In genomic region chr7:66682350-66683093, GRCh38 we compare ENCODE assay signal across 8 cellular contexts. TPM values are rescaled to one million over a fixed set of nuclear protein-coding genes. Genes with fewer than 3 reads are reported as not detected.
DNase-seq lines count a peak whose midpoint lies in the region; ATAC-seq and TF ChIP-seq lines count a peak whose summit lies in the region.

No MANE protein-coding gene starts in this region.

- ATAC-seq in GM18858 (IDR thresholded peaks at IDR 0.05; ENCODE audit: unreplicated experiment) (peak; percentile 14), HG03108 (IDR thresholded peaks at IDR 0.05; ENCODE audit: unreplicated experiment) (peak; percentile 12), foreskin keratinocyte (peak; percentile 26)

- H3K9me3 ChIP-seq in parathyroid adenoma (ENCODE audit: control insufficient read depth, low read length), result no peaks in the 10 kb centered on the region

- no peaks in the 10 kb centered on the region for H3K36me3 ChIP-seq in parathyroid adenoma (ENCODE audit: control insufficient read depth, insufficient read depth, low read length)

- no peak for TF ChIP-seq CTCF in WI38 (IDR thresholded peaks at IDR 0.05; ENCODE audit: low read depth, low read length)
- no peak for TF ChIP-seq CTCF in foreskin keratinocyte (conservative IDR thresholded peaks at IDR 0.05)
- TF ChIP-seq CTCF in parathyroid adenoma (IDR thresholded peaks at IDR 0.05), result no peak

- peak overlapping the region; percentile 90 for H3K4me2 ChIP-seq in parathyroid adenoma (ENCODE audit: low read length)

- H3K4me1 ChIP-seq in foreskin keratinocyte (peaks cover 5% of the 10 kb centered on the region), parathyroid adenoma (peaks cover 4% of the 10 kb centered on the region)

- peaks cover 9% of the 10 kb centered on the region for H3K79me2 ChIP-seq in parathyroid adenoma

- peak overlapping the region; percentile 97 for H2AFZ ChIP-seq in parathyroid adenoma

- H3K4me3 ChIP-seq in WI38 (ENCODE audit: low read depth, low read length) (peak overlapping the region; percentile 88), parathyroid adenoma (ENCODE audit: low read depth, low read length) (peak overlapping the region; percentile 93)

- peak overlapping the region; percentile 93 for H3K27ac ChIP-seq in foreskin keratinocyte
- peak overlapping the region; percentile 0 for H3K27ac ChIP-seq in parathyroid adenoma

- H3K9ac ChIP-seq in parathyroid adenoma, result no peak overlapping the region

- DNase-seq in AG08396 (ENCODE audit: low spot score) (peak; percentile 48), foreskin keratinocyte (no peak), C1 segment of cervical spinal cord (lab: John Stamatoyannopoulos, UW) (no peak), kidney glomerular epithelial cell (lab: John Stamatoyannopoulos, UW) (no peak)

- H3K27me3 ChIP-seq in foreskin keratinocyte, result no peaks in the 10 kb centered on the region
- no peaks in the 10 kb centered on the region for H3K27me3 ChIP-seq in parathyroid adenoma (ENCODE audit: control insufficient read depth, insufficient read depth, low read length)

RNA-seq across cellular contexts. Expression of gene KCTD7, which starts 53.8 kb away (rescaled TPM):
- total RNA-seq in foreskin keratinocyte, result 2.6 and 3.9 TPM in 2 replicates
- polyA plus RNA-seq in foreskin keratinocyte, result 2.0 and 2.4 TPM in 2 replicates

RNA-seq across cellular contexts. Expression of gene RABGEF1, which starts 58.0 kb away (rescaled TPM):
- 31.7 and 33.5 TPM in 2 replicates for total RNA-seq in foreskin keratinocyte
- polyA plus RNA-seq in foreskin keratinocyte, result 12.3 and 15.6 TPM in 2 replicates
